Comparison of ENCODE assay signal across 30 cellular contexts in genomic region chr7:83178066-83178465, GRCh38. TPM values are rescaled to one million over a fixed set of nuclear protein-coding genes. Genes with fewer than 3 reads are reported as not detected.
A peak's percentile ranks its signal among the peaks of the same experiment; 100 is the strongest.
DNase-seq lines count a peak whose midpoint lies in the region; ATAC-seq and TF ChIP-seq lines count a peak whose summit lies in the region.
"Had no signal": no experiment of that assay in that cellular context is flagged by ENCODE, and none has a peak within 500 bp of the region (broad histone marks: within the 10 kb centered on the region; RNA-seq: fewer than 3 reads in every experiment).

No MANE protein-coding gene starts in this region.

- no peaks in the 10 kb centered on the region for H3K36me3 Mint-ChIP-seq in neural progenitor cell
- peaks cover 4% of the 10 kb centered on the region for H3K36me3 Mint-ChIP-seq in WTC11
- H3K36me3 Mint-ChIP-seq: activated naive CD8-positive, alpha-beta T cell; CD8-positive, alpha-beta T cell; IgD-negative memory B cell; naive thymus-derived CD8-positive, alpha-beta T cell had no signal

- H3K27ac ChIP-seq in neural progenitor cell (no peak overlapping the region), body of pancreas (no peak overlapping the region)
- H3K27ac ChIP-seq: esophagus muscularis mucosa, GM23248, sigmoid colon, SK-N-MC, thyroid gland had no signal

- H3K9me3 ChIP-seq in neural progenitor cell (ENCODE audit: low read depth) = no peaks in the 10 kb centered on the region
- H3K9me3 ChIP-seq in body of pancreas = peaks cover 0 to 4% (median 0%) of the 10 kb centered on the region in 3 donors
- H3K9me3 ChIP-seq: thyroid gland had no signal

- no peak overlapping the region for H3K4me2 ChIP-seq in neural progenitor cell

- POLR2A ChIA-PET in WTC11 (lab: Charles Lee) = no interaction called here

- ATAC-seq in body of pancreas (no peak), WTC11 (no peak)
- ATAC-seq: CD8-positive, alpha-beta T cell; naive thymus-derived CD8-positive, alpha-beta T cell; stimulated activated naive CD8-positive, alpha-beta T cell treated with anti-CD3 and anti-CD28 coated beads, Interleukin-15, amount 100 ng/mL, for 72 hours had no signal

- H3K36me3 ChIP-seq in neural progenitor cell = no peaks in the 10 kb centered on the region
- H3K36me3 ChIP-seq in body of pancreas (replicated peaks in 1 of 2; ENCODE audit: insufficient read depth in 1 of 2, low read depth in 2 of 2) = no peaks in the 10 kb centered on the region
- H3K36me3 ChIP-seq: esophagus muscularis mucosa, sigmoid colon, thyroid gland had no signal

- no peaks in the 10 kb centered on the region for H3K27me3 Mint-ChIP-seq in neural progenitor cell (ENCODE audit: insufficient read depth, low read depth)
- no peaks in the 10 kb centered on the region for H3K27me3 Mint-ChIP-seq in WTC11 (ENCODE audit: low read depth)
- H3K27me3 Mint-ChIP-seq: activated naive CD8-positive, alpha-beta T cell; B cell; IgD-negative memory B cell; stimulated activated naive CD8-positive, alpha-beta T cell treated with anti-CD3 and anti-CD28 coated beads, Interleukin-15, amount 100 ng/mL, for 72 hours had no signal

- H3K79me2 ChIP-seq in neural progenitor cell (ENCODE audit: low read depth) = no peaks in the 10 kb centered on the region

- H3F3A ChIP-seq in neural progenitor cell (ENCODE audit: low read depth) = no peaks in the 10 kb centered on the region

- H3K27me3 ChIP-seq in neural progenitor cell (no peaks in the 10 kb centered on the region), body of pancreas (no peaks in the 10 kb centered on the region)
- H3K27me3 ChIP-seq: esophagus muscularis mucosa, sigmoid colon, thyroid gland had no signal

- 53 to 64% methylated on average over 4 of the region's 4 CpGs for WGBS in body of pancreas, 2 donors

- no peak overlapping the region for H3K9ac ChIP-seq in neural progenitor cell
- H3K9ac ChIP-seq: GM23248 had no signal

- H3K4me3 ChIP-seq in neural progenitor cell (no peak overlapping the region), body of pancreas (no peak overlapping the region)
- H3K4me3 ChIP-seq: esophagus muscularis mucosa, GM23248, sigmoid colon, SK-N-MC, thyroid gland had no signal

- H3K4me1 Mint-ChIP-seq in neural progenitor cell (no peaks in the 10 kb centered on the region), WTC11 (peaks cover 11% of the 10 kb centered on the region)
- H3K4me1 Mint-ChIP-seq: B cell; IgD-negative memory B cell; naive thymus-derived CD8-positive, alpha-beta T cell; stimulated activated naive CD8-positive, alpha-beta T cell treated with anti-CD3 and anti-CD28 coated beads, Interleukin-15, amount 100 ng/mL, for 72 hours had no signal

- no peaks in the 10 kb centered on the region for H4K20me1 ChIP-seq in neural progenitor cell (ENCODE audit: low read depth)

- TF ChIP-seq CTCF in neural progenitor cell (IDR thresholded peaks at IDR 0.05) (no peak), body of pancreas (IDR thresholded peaks at IDR 0.05) (no peak), WTC11 (IDR thresholded peaks at IDR 0.05) (no peak)

- H3K27ac Mint-ChIP-seq in neural progenitor cell = no peak overlapping the region
- no peak overlapping the region for H3K27ac Mint-ChIP-seq in WTC11
- H3K27ac Mint-ChIP-seq: activated naive CD8-positive, alpha-beta T cell; B cell; CD8-positive, alpha-beta T cell; IgD-negative memory B cell; naive thymus-derived CD8-positive, alpha-beta T cell; stimulated activated naive CD8-positive, alpha-beta T cell treated with anti-CD3 and anti-CD28 coated beads, Interleukin-15, amount 100 ng/mL, for 72 hours had no signal

- H3K4me1 ChIP-seq in neural progenitor cell (no peaks in the 10 kb centered on the region), body of pancreas (no peaks in the 10 kb centered on the region)
- H3K4me1 ChIP-seq: esophagus muscularis mucosa, sigmoid colon, thyroid gland had no signal

- CTCF ChIA-PET in WTC11 (lab: Charles Lee) = no interaction called here

- peak overlapping the region; percentile 75 for H2AFZ ChIP-seq in neural progenitor cell (replicated peaks)
- H2AFZ ChIP-seq: GM23248 had no signal

- intact Hi-C loops in body of pancreas (cut with DNase I) = no loop called here

- H3K4me3 Mint-ChIP-seq in neural progenitor cell = no peak overlapping the region
- H3K4me3 Mint-ChIP-seq in WTC11 = no peak overlapping the region
- H3K4me3 Mint-ChIP-seq: activated naive CD8-positive, alpha-beta T cell; B cell; CD8-positive, alpha-beta T cell; IgD-negative memory B cell; naive thymus-derived CD8-positive, alpha-beta T cell; stimulated activated naive CD8-positive, alpha-beta T cell treated with anti-CD3 and anti-CD28 coated beads, Interleukin-15, amount 100 ng/mL, for 72 hours had no signal

- H3K9me3 Mint-ChIP-seq in neural progenitor cell (no peaks in the 10 kb centered on the region), WTC11 (peaks cover 22% of the 10 kb centered on the region)

- DNase-seq in DMS153 (lab: John Stamatoyannopoulos, UW) (peak; percentile 48), NCI-H2029 (lab: John Stamatoyannopoulos, UW) (peak; percentile 39), astrocyte of the hippocampus (ENCODE audit: low read depth, low spot score) (peak; percentile 90), neural progenitor cell (ENCODE audit: low spot score) (no peak), body of pancreas (no peak), NK-92 (lab: John Stamatoyannopoulos, UW; ENCODE audit: unreplicated experiment) (no peak), WTC11 (ENCODE audit: low spot score) (no peak)
- DNase-seq: ACHN; activated CD4-positive, alpha-beta T cell treated with anti-CD3 and anti-CD28 coated beads, Interleukin-2, amount 50 U/mL, for 1 hour; activated CD4-positive, CD25-positive, alpha-beta regulatory T cell; activated effector memory CD4-positive, alpha-beta T cell treated with anti-CD3 and anti-CD28 coated beads, Interleukin-2, amount 50 U/mL, for 16 hours; activated T-cell treated with anti-CD3 and anti-CD28 coated beads, Interleukin-2, amount 50 U/mL, for 1 hour; anterior cingulate cortex; CD8-positive, alpha-beta T cell; foreskin melanocyte; GM23248; naive thymus-derived CD8-positive, alpha-beta T cell; NCI-H1930; OCI-M1; sigmoid colon; stimulated activated CD4-positive, alpha-beta T cell treated with anti-CD3 and anti-CD28 coated beads, Interleukin-12 subunit alpha, Interleukin-12 subunit beta, amount 100 ng/mL, for 4 hours; stimulated activated CD4-positive, alpha-beta T cell treated with anti-CD3 and anti-CD28 coated beads, Interleukin-2, amount 100 ng/mL, for 48 hours; stimulated activated naive CD8-positive, alpha-beta T cell treated with anti-CD3 and anti-CD28 coated beads, Interleukin-15, amount 100 ng/mL, for 72 hours; T-helper 1 cell; thyroid gland had no signal

- no peak for TF ChIP-seq POLR2A in body of pancreas (IDR thresholded peaks at IDR 0.05)

TF ChIP-seq in WTC11, 78 proteins besides CTCF, POLR2A, EP300 and RAD21:
- no peak for TF ChIP-seq EMX1 (CRISPR knock-in tag; IDR thresholded peaks at IDR 0.05)
- TF ChIP-seq GRHL2 (CRISPR knock-in tag; IDR thresholded peaks at IDR 0.05; ENCODE audit: insufficient replicate concordance, severe bottlenecking) = no peak
- no peak for TF ChIP-seq SMAD4 (CRISPR knock-in tag; IDR thresholded peaks at IDR 0.05)
- TF ChIP-seq ZNF317 (CRISPR knock-in tag; IDR thresholded peaks at IDR 0.05; ENCODE audit: borderline replicate concordance, low read depth) = no peak
- TF ChIP-seq, protein P1, sequence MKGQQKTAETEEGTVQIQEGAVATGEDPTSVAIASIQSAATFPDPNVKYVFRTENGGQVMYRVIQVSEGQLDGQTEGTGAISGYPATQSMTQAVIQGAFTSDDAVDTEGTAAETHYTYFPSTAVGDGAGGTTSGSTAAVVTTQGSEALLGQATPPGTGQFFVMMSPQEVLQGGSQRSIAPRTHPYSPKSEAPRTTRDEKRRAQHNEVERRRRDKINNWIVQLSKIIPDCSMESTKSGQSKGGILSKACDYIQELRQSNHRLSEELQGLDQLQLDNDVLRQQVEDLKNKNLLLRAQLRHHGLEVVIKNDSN (CRISPR knock-in tag; IDR thresholded peaks at IDR 0.05) = no peak
- no peak for TF ChIP-seq FOXP4 (CRISPR knock-in tag; IDR thresholded peaks at IDR 0.05)
- no peak for TF ChIP-seq MYBL2 (CRISPR knock-in tag; IDR thresholded peaks at IDR 0.05)
- no peak for TF ChIP-seq NFE2L1 (CRISPR knock-in tag; IDR thresholded peaks at IDR 0.05)

RNA-seq across cellular contexts. Expression of gene PCLO, which starts 15.4 kb away (rescaled TPM):
- total RNA-seq in neural progenitor cell (ENCODE audit: low replicate concordance) = 2.0 and 2.5 TPM in 2 replicates
- total RNA-seq in body of pancreas = 10 to 100 TPM; 10.9 to 20.8 TPM
- total RNA-seq in WTC11 (2021) = 2.0 to 4.2 TPM (median 3.0 TPM) in 3 replicates
- total RNA-seq: CD8-positive, alpha-beta T cell; GM23248; naive thymus-derived CD8-positive, alpha-beta T cell had no signal

Comparison
In these comparisons a context has a peak if more than half of its experiments do, and no peak if none do; other contexts are left out.
1. DNase-seq: peak in DMS153 (single experiment), NCI-H2029 (single experiment) and astrocyte of the hippocampus (single experiment); none in neural progenitor cell (single experiment), body of pancreas (0 of 4), NK-92 (single experiment) and WTC11 (single experiment).